In genomic region chr19:46821512-46822359, GRCh38 we compare ENCODE assay signal across 8 cellular contexts. TPM values are rescaled to one million over a fixed set of nuclear protein-coding genes. Genes with fewer than 3 reads are reported as not detected.
DNase-seq lines count a peak whose midpoint lies in the region; ATAC-seq and TF ChIP-seq lines count a peak whose summit lies in the region.

No MANE protein-coding gene starts in this region.

- H3K36me3 Mint-ChIP-seq in activated naive CD8-positive, alpha-beta T cell treated with anti-CD3 and anti-CD28 coated beads for 36 hours: no peaks in the 10 kb centered on the region
- H3K36me3 Mint-ChIP-seq in Calu3 (ENCODE audit: insufficient read depth, unreplicated experiment): no peaks in the 10 kb centered on the region
- no peaks in the 10 kb centered on the region for H3K36me3 Mint-ChIP-seq in progenitor cell of endocrine pancreas (ENCODE audit: insufficient read depth)

- ATAC-seq in GM18867 (IDR thresholded peaks at IDR 0.05; ENCODE audit: unreplicated experiment): peak; percentile 38
- no peak for ATAC-seq in GM18870 (IDR thresholded peaks at IDR 0.05; ENCODE audit: unreplicated experiment)

- H3K4me3 Mint-ChIP-seq in activated naive CD8-positive, alpha-beta T cell treated with anti-CD3 and anti-CD28 coated beads for 36 hours: no peak overlapping the region
- no peak overlapping the region for H3K4me3 Mint-ChIP-seq in Calu3 (ENCODE audit: low read depth, unreplicated experiment)
- no peak overlapping the region for H3K4me3 Mint-ChIP-seq in progenitor cell of endocrine pancreas (ENCODE audit: low read depth)

- TF ChIP-seq CTCF in Calu3 (IDR thresholded peaks at IDR 0.05; ENCODE audit: unreplicated experiment) (no peak), progenitor cell of endocrine pancreas (IDR thresholded peaks at IDR 0.05; ENCODE audit: unreplicated experiment) (no peak)

- no peaks in the 10 kb centered on the region for H3K9me3 Mint-ChIP-seq in activated naive CD8-positive, alpha-beta T cell treated with anti-CD3 and anti-CD28 coated beads for 36 hours
- H3K9me3 Mint-ChIP-seq in Calu3 (ENCODE audit: low read depth, unreplicated experiment) (no peaks in the 10 kb centered on the region), progenitor cell of endocrine pancreas (ENCODE audit: low read depth) (no peaks in the 10 kb centered on the region)

- intact Hi-C loops in Calu3 (cut with micrococcal nuclease; ENCODE audit: unreplicated experiment): no loop called here

- BruUV-seq in Calu3 (replicated peaks; lab: Mats Ljungman, UMichigan): no TSS peak

- DNase-seq in SW480 (ENCODE audit: low spot score) (peak; percentile 93), Calu3 (no peak), NCI-H2196 treated with DMSO at 0.1 percent for 48 hours (lab: John Stamatoyannopoulos, UW; ENCODE audit: unreplicated experiment) (no peak), progenitor cell of endocrine pancreas (ENCODE audit: low spot score, unreplicated experiment) (no peak)
- DNase-seq in activated naive CD8-positive, alpha-beta T cell treated with anti-CD3 and anti-CD28 coated beads for 36 hours: peak; percentile 68
- DNase-seq in stimulated activated CD4-positive, alpha-beta T cell treated with anti-CD3 and anti-CD28 coated beads, Interleukin-15, amount 100 ng/mL, for 48 hours (ENCODE audit: low read depth in 2 of 2): peak; percentile 30 to 32

- H3K27me3 Mint-ChIP-seq in activated naive CD8-positive, alpha-beta T cell treated with anti-CD3 and anti-CD28 coated beads for 36 hours: no peaks in the 10 kb centered on the region
- H3K27me3 Mint-ChIP-seq in Calu3 (ENCODE audit: unreplicated experiment) (no peaks in the 10 kb centered on the region), progenitor cell of endocrine pancreas (peaks cover 16% of the 10 kb centered on the region)

- peak overlapping the region; percentile 71 for H3K27ac Mint-ChIP-seq in activated naive CD8-positive, alpha-beta T cell treated with anti-CD3 and anti-CD28 coated beads for 36 hours
- H3K27ac Mint-ChIP-seq in Calu3 (ENCODE audit: unreplicated experiment): no peak overlapping the region
- H3K27ac Mint-ChIP-seq in progenitor cell of endocrine pancreas: no peak overlapping the region

- CTCF ChIA-PET in Calu3 (lab: Charles Lee): no interaction called here

- H3K4me1 Mint-ChIP-seq in activated naive CD8-positive, alpha-beta T cell treated with anti-CD3 and anti-CD28 coated beads for 36 hours: peaks cover 31% of the 10 kb centered on the region
- H3K4me1 Mint-ChIP-seq in Calu3 (ENCODE audit: low read depth, unreplicated experiment) (no peaks in the 10 kb centered on the region), progenitor cell of endocrine pancreas (ENCODE audit: low read depth) (no peaks in the 10 kb centered on the region)

RNA-seq across cellular contexts. Expression of gene AP2S1, which starts 28.9 kb away (rescaled TPM):
- total RNA-seq in activated naive CD8-positive, alpha-beta T cell treated with anti-CD3 and anti-CD28 coated beads for 36 hours: 100 to 1,000 TPM; 112 to 114 TPM
- total RNA-seq in Calu3 (2022) (180 and 184 TPM in 2 replicates), progenitor cell of endocrine pancreas (96.9 and 103 TPM in 2 replicates)

RNA-seq across cellular contexts. Expression of gene SLC1A5, which starts 33.3 kb away (rescaled TPM):
- total RNA-seq in activated naive CD8-positive, alpha-beta T cell treated with anti-CD3 and anti-CD28 coated beads for 36 hours: 100 to 1,000 TPM; 299 to 309 TPM
- total RNA-seq in Calu3 (2022) (237 and 250 TPM in 2 replicates), progenitor cell of endocrine pancreas (24.2 and 33.5 TPM in 2 replicates)

RNA-seq across cellular contexts. Expression of gene ARHGAP35, which starts 39.1 kb away (rescaled TPM):
- total RNA-seq in activated naive CD8-positive, alpha-beta T cell treated with anti-CD3 and anti-CD28 coated beads for 36 hours: 10 to 100 TPM; 13.6 to 13.7 TPM
- 84.8 and 87.8 TPM in 2 replicates for total RNA-seq in Calu3 (2022)
- total RNA-seq in progenitor cell of endocrine pancreas: 84.9 and 86.0 TPM in 2 replicates

Comparison
In these comparisons a context has a peak if more than half of its experiments do, and no peak if none do; other contexts are left out.
1. DNase-seq: peak in SW480 (single experiment), activated naive CD8-positive, alpha-beta T cell treated with anti-CD3 and anti-CD28 coated beads for 36 hours (single experiment) and stimulated activated CD4-positive, alpha-beta T cell treated with anti-CD3 and anti-CD28 coated beads, Interleukin-15, amount 100 ng/mL, for 48 hours (2 of 2); none in Calu3 (single experiment), NCI-H2196 treated with DMSO at 0.1 percent for 48 hours (single experiment) and progenitor cell of endocrine pancreas (single experiment).